In the genomic region with DNA sequence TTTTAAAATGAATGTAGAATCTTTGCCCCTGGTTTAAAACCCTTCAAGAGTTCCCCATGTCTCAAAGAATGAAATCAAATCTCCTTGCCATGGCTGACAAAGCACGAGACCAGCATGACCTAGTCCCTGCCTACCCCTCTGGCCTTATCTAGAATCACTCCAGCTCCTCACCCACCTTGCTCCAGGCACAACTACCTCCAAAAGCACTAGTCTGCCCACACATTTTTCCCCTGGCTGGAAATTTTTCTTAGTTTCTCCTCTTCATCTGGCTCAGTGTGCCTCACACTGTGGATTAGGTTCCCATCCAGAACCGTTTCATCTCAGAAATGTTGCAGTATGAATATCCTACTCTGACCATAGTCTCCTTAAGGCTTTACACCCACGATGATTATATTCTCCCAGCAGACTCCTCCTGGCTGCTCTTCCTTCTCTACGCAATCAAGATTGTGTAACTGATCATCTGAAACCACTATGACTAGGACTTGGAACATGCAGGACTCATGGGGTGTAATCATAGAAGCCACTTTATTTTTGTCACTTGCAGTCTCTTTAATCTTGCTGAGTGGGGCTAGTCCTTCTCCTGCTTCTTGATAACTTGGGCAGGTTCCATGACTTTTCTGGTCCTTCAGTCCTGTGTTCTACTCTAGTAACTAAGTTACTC, we compare ENCODE assay signal across 12 cellular contexts. TPM values are rescaled to one million over a fixed set of nuclear protein-coding genes. Genes with fewer than 3 reads are reported as not detected.
A peak's percentile ranks its signal among the peaks of the same experiment; 100 is the strongest.
DNase-seq lines count a peak whose midpoint lies in the region; ATAC-seq, FAIRE-seq and TF ChIP-seq lines count a peak whose summit lies in the region.
"Had no signal": no experiment of that assay in that cellular context is flagged by ENCODE, and none has a peak within 500 bp of the region (broad histone marks: within the 10 kb centered on the region; RNA-seq: fewer than 3 reads in every experiment).

No MANE protein-coding gene starts in this region.

- H3K27me3 Mint-ChIP-seq in astrocyte (ENCODE audit: low read depth, unreplicated experiment), result no peaks in the 10 kb centered on the region

- FAIRE-seq in astrocyte (lab: Jason Lieb, UNC) (no peak), HepG2 (lab: Jason Lieb, UNC) (no peak)

- DNase-seq in AG09309 (ENCODE audit: low read depth), result peak; percentile 81
- peak; percentile 81 for DNase-seq in M059J (ENCODE audit: low read depth)
- DNase-seq in astrocyte (ENCODE audit: low read depth), result peak; percentile 83
- DNase-seq in HepG2 (ENCODE audit: low spot score), result no peak
- no peak for DNase-seq in testis
- DNase-seq in stimulated activated CD4-positive, alpha-beta T cell treated with anti-CD3 and anti-CD28 coated beads, Interleukin-15, amount 100 ng/mL, for 24 hours, result no peak
- DNase-seq: activated CD4-positive, alpha-beta memory T cell treated with anti-CD3 and anti-CD28 coated beads for 36 hours; activated naive CD4-positive, alpha-beta T cell treated with anti-CD3 and anti-CD28 coated beads, Interleukin-2, amount 50 U/mL, for 16 hours; BE2C had no signal

- H3K4me3 ChIP-seq in AG09309 (ENCODE audit: control insufficient read depth, low read depth, low read length) (no peak overlapping the region), astrocyte (ENCODE audit: insufficient read depth, low read depth, low read length) (no peak overlapping the region), HepG2 (replicated peaks in 1 of 3; ENCODE audit: insufficient read depth in 1 of 3, low read depth in 2 of 3, low read length in 3 of 3) (no peak overlapping the region), testis (no peak overlapping the region)

- in situ Hi-C loops in HepG2 (cut with HindIII; ENCODE audit: extremely low pct_ligation_motif_present, low pct_unique_long_range_greater_than_20kb), result loop anchor here (10.0 kb wide), 1 partner anchor 330 kb away; no protein-coding TSS in a partner anchor

- H3K27me3 ChIP-seq in astrocyte (ENCODE audit: insufficient read depth, low read length) (peaks cover 4% of the 10 kb centered on the region), HepG2 (ENCODE audit: control insufficient read depth in 1 of 2, insufficient read depth in 2 of 2, low read length in 2 of 2) (no peaks in the 10 kb centered on the region), testis (no peaks in the 10 kb centered on the region)
- H3K27me3 ChIP-seq: BE2C had no signal

- no peaks in the 10 kb centered on the region for H3K9me3 ChIP-seq in astrocyte (ENCODE audit: insufficient read depth, low read depth, low read length)
- peaks cover 12% of the 10 kb centered on the region for H3K9me3 ChIP-seq in HepG2 (ENCODE audit: low read length)
- H3K9me3 ChIP-seq in testis, result no peaks in the 10 kb centered on the region

- ATAC-seq in HepG2 (no peak), GM18867 (IDR thresholded peaks at IDR 0.05; ENCODE audit: unreplicated experiment) (no peak), GM19463 (IDR thresholded peaks at IDR 0.05; ENCODE audit: unreplicated experiment) (no peak)
- ATAC-seq: stimulated activated effector memory CD8-positive, alpha-beta T cell treated with anti-CD3 and anti-CD28 coated beads, Interleukin-12 subunit alpha, Interleukin-12 subunit beta, amount 100 ng/mL, for 72 hours had no signal

- no peak for TF ChIP-seq EP300 in HepG2 (IDR thresholded peaks at IDR 0.05; ENCODE audit: low read depth in 2 of 2, low read length in 2 of 2)
- TF ChIP-seq EP300 in HepG2 (CRISPR knock-in tag; IDR thresholded peaks at IDR 0.05; ENCODE audit: borderline replicate concordance), result no peak

- BruUV-seq in HepG2 (replicated peaks; lab: Mats Ljungman, UMichigan), result no TSS peak

- WGBS in HepG2 (ENCODE audit: low lambda C conversion rate), result 60% methylated on average over 4 of the region's 4 CpGs
- 87 to 91% methylated on average over 4 of the region's 4 CpGs for WGBS in testis, 2 donors

- H3K4me1 ChIP-seq in astrocyte (ENCODE audit: insufficient read depth, low read length) (no peaks in the 10 kb centered on the region), HepG2 (ENCODE audit: insufficient read depth, low read length) (peaks cover 21% of the 10 kb centered on the region), testis (no peaks in the 10 kb centered on the region)

- TF ChIP-seq CTCF in AG09309 (IDR thresholded peaks at IDR 0.05; ENCODE audit: control insufficient read depth, insufficient read depth, low read depth, low read length, missing control alignments) (no peak), astrocyte (IDR thresholded peaks at IDR 0.05; ENCODE audit: insufficient read depth, low read depth, low read length) (no peak), HepG2 (CRISPR knock-in tag; IDR thresholded peaks at IDR 0.05) (no peak), testis (IDR thresholded peaks at IDR 0.05) (no peak)

- intact Hi-C loops in HepG2 (cut with micrococcal nuclease; ENCODE audit: unreplicated experiment) (no loop called here), testis (cut with DNase I; ENCODE audit: low total_unique reads) (no loop called here)

- H3K4me1 Mint-ChIP-seq in astrocyte (ENCODE audit: low read depth, unreplicated experiment), result no peaks in the 10 kb centered on the region
- H3K4me1 Mint-ChIP-seq: stimulated activated effector memory CD8-positive, alpha-beta T cell treated with anti-CD3 and anti-CD28 coated beads, Interleukin-12 subunit alpha, Interleukin-12 subunit beta, amount 100 ng/mL, for 72 hours had no signal

- no peak for TF ChIP-seq POLR2A in HepG2 (IDR thresholded peaks at IDR 0.05; ENCODE audit: insufficient read depth in 1 of 2, low read depth in 2 of 2, low read length in 2 of 2)
- TF ChIP-seq POLR2A in testis (IDR thresholded peaks at IDR 0.05), result no peak

- no peak overlapping the region for H2AFZ ChIP-seq in astrocyte (ENCODE audit: low read depth, low read length)
- H2AFZ ChIP-seq in HepG2 (ENCODE audit: low read length), result no peak overlapping the region

- H3K4me2 ChIP-seq in astrocyte (ENCODE audit: low read length) (no peak overlapping the region), HepG2 (ENCODE audit: low read depth, low read length) (no peak overlapping the region)

- CTCF ChIA-PET in HepG2 (lab: Yijun Ruan, JAX; ENCODE audit: low intra/inter-chr PET ratio, low total read pairs), result no interaction called here

- no peaks in the 10 kb centered on the region for H3K36me3 Mint-ChIP-seq in astrocyte (ENCODE audit: low read depth, unreplicated experiment)
- H3K36me3 Mint-ChIP-seq: stimulated activated effector memory CD8-positive, alpha-beta T cell treated with anti-CD3 and anti-CD28 coated beads, Interleukin-12 subunit alpha, Interleukin-12 subunit beta, amount 100 ng/mL, for 72 hours had no signal

- no peak for TF ChIP-seq RAD21 in HepG2 (CRISPR knock-in tag; IDR thresholded peaks at IDR 0.05)

- H4K20me1 ChIP-seq in astrocyte (ENCODE audit: insufficient read depth, low read length) (no peaks in the 10 kb centered on the region), HepG2 (ENCODE audit: insufficient read depth, low read length) (no peaks in the 10 kb centered on the region)

- peaks cover 8% of the 10 kb centered on the region for H3K9me3 Mint-ChIP-seq in astrocyte (ENCODE audit: unreplicated experiment)
- H3K9me3 Mint-ChIP-seq: stimulated activated effector memory CD8-positive, alpha-beta T cell treated with anti-CD3 and anti-CD28 coated beads, Interleukin-12 subunit alpha, Interleukin-12 subunit beta, amount 100 ng/mL, for 72 hours had no signal

- H3K79me2 ChIP-seq in astrocyte (ENCODE audit: insufficient read depth, low read length) (no peaks in the 10 kb centered on the region), HepG2 (ENCODE audit: insufficient read depth, low read length) (no peaks in the 10 kb centered on the region)

- H3K4me3 Mint-ChIP-seq in astrocyte (ENCODE audit: unreplicated experiment), result no peak overlapping the region
- H3K4me3 Mint-ChIP-seq: activated CD4-positive, alpha-beta memory T cell treated with anti-CD3 and anti-CD28 coated beads for 36 hours; stimulated activated effector memory CD8-positive, alpha-beta T cell treated with anti-CD3 and anti-CD28 coated beads, Interleukin-12 subunit alpha, Interleukin-12 subunit beta, amount 100 ng/mL, for 72 hours had no signal

- POLR2A ChIA-PET in HepG2 (lab: Yijun Ruan, JAX), result no interaction called here

- H3K9ac ChIP-seq in astrocyte (ENCODE audit: low read length) (no peak overlapping the region), HepG2 (ENCODE audit: insufficient read depth, low read depth, low read length) (no peak overlapping the region)

- H3K27ac Mint-ChIP-seq in astrocyte (ENCODE audit: unreplicated experiment), result no peak overlapping the region
- H3K27ac Mint-ChIP-seq: activated CD4-positive, alpha-beta memory T cell treated with anti-CD3 and anti-CD28 coated beads for 36 hours; stimulated activated effector memory CD8-positive, alpha-beta T cell treated with anti-CD3 and anti-CD28 coated beads, Interleukin-12 subunit alpha, Interleukin-12 subunit beta, amount 100 ng/mL, for 72 hours had no signal

- H3K27ac ChIP-seq in astrocyte (ENCODE audit: low read depth, low read length) (no peak overlapping the region), HepG2 (ENCODE audit: extremely low read length, insufficient read depth, low read length) (no peak overlapping the region), testis (no peak overlapping the region)

- H3K36me3 ChIP-seq in astrocyte (ENCODE audit: insufficient read depth, low read length) (no peaks in the 10 kb centered on the region), HepG2 (replicated peaks in 1 of 2; ENCODE audit: control insufficient read depth in 1 of 2, insufficient read depth in 2 of 2, low read length in 2 of 2) (no peaks in the 10 kb centered on the region), testis (ENCODE audit: low read depth, missing control alignments) (no peaks in the 10 kb centered on the region)
- H3K36me3 ChIP-seq: BE2C had no signal

RNA-seq across cellular contexts. Expression of gene MRS2, which starts 7.8 kb away (rescaled TPM):
- total RNA-seq in M059J (2014; rRNA removed; shearing (Covaris generic)), result 44.8 and 57.8 TPM in 2 replicates
- total RNA-seq in astrocyte (57.3 and 68.9 TPM in 2 replicates), HepG2 (2016; rRNA removed; fragmentation: Illumina TruSeq; extraction: Trizol) (83.8 and 90.2 TPM in 2 replicates), testis (10 to 100 TPM; 27.2 to 27.6 TPM)
- 24.9 and 25.3 TPM in 2 replicates for total RNA-seq in HepG2 (2016; cell fraction: cytosol; rRNA removed; fragmentation: Illumina TruSeq; extraction: Trizol; ENCODE audit: low read depth)
- 83.6 and 84.1 TPM in 2 replicates for total RNA-seq in HepG2 (2016; cell fraction: insoluble cytoplasmic fraction; rRNA removed; fragmentation: Illumina TruSeq; extraction: Trizol)
- 55.9 and 57.0 TPM in 2 replicates for total RNA-seq in HepG2 (2016; cell fraction: membrane; rRNA removed; fragmentation: Illumina TruSeq; extraction: Trizol)
- total RNA-seq in HepG2 (2016; cell fraction: nucleus; rRNA removed; fragmentation: Illumina TruSeq; extraction: Trizol), result 67.1 and 77.0 TPM in 2 replicates
- polyA plus RNA-seq in HepG2 (2011; rRNA removed) (22.0 and 31.1 TPM in 2 replicates), testis (ENCODE audit: insufficient read depth, low read depth, low replicate concordance) (16.6 TPM)
- polyA plus RNA-seq in HepG2 (2011; cell fraction: cytosol; rRNA removed), result 20.5 and 21.1 TPM in 2 replicates
- polyA plus RNA-seq in HepG2 (2011; cell fraction: nucleus; rRNA removed), result 31.6 and 35.0 TPM in 2 replicates
- 25.2 and 37.6 TPM in 2 replicates for polyA plus RNA-seq in HepG2 (2012)
- 12.3 and 19.0 TPM in 2 replicates for polyA plus RNA-seq in HepG2 (2016; cell fraction: cytosol; fragmentation: Illumina TruSeq; extraction: Trizol; ENCODE audit: low read depth)
- 74.2 and 76.1 TPM in 2 replicates for polyA plus RNA-seq in HepG2 (2016; cell fraction: insoluble cytoplasmic fraction; fragmentation: Illumina TruSeq; extraction: Trizol; ENCODE audit: low read depth)
- polyA plus RNA-seq in HepG2 (2016; cell fraction: membrane; fragmentation: Illumina TruSeq; extraction: Trizol; ENCODE audit: low read depth), result 32.7 and 42.2 TPM in 2 replicates
- polyA plus RNA-seq in HepG2 (2016; cell fraction: nucleus; fragmentation: Illumina TruSeq; extraction: Trizol; ENCODE audit: insufficient read depth, low read depth), result 92.0 and 106 TPM in 2 replicates
- polyA minus RNA-seq in HepG2 (2011; rRNA and poly(A)+ RNA removed; ENCODE audit: low replicate concordance), result 16.3 and 37.2 TPM in 2 replicates
- 29.2 and 31.6 TPM in 2 replicates for polyA minus RNA-seq in HepG2 (2011; cell fraction: cytosol; rRNA and poly(A)+ RNA removed)
- 41.7 and 50.5 TPM in 2 replicates for polyA minus RNA-seq in HepG2 (2011; cell fraction: nucleus; rRNA and poly(A)+ RNA removed)

RNA-seq across cellular contexts. Expression of gene DCDC2, which starts 37.0 kb away (rescaled TPM):
- total RNA-seq in M059J (2014; rRNA removed; shearing (Covaris generic)), result 0.10 and 0.20 TPM in 2 replicates
- total RNA-seq in astrocyte, result 3.2 and 4.5 TPM in 2 replicates
- 36.2 and 40.4 TPM in 2 replicates for total RNA-seq in HepG2 (2016; rRNA removed; fragmentation: Illumina TruSeq; extraction: Trizol)
- 23.4 and 24.8 TPM in 2 replicates for total RNA-seq in HepG2 (2016; cell fraction: cytosol; rRNA removed; fragmentation: Illumina TruSeq; extraction: Trizol; ENCODE audit: low read depth)
- 34.4 and 42.0 TPM in 2 replicates for total RNA-seq in HepG2 (2016; cell fraction: insoluble cytoplasmic fraction; rRNA removed; fragmentation: Illumina TruSeq; extraction: Trizol)
- 13.9 and 16.3 TPM in 2 replicates for total RNA-seq in HepG2 (2016; cell fraction: membrane; rRNA removed; fragmentation: Illumina TruSeq; extraction: Trizol)
- total RNA-seq in HepG2 (2016; cell fraction: nucleus; rRNA removed; fragmentation: Illumina TruSeq; extraction: Trizol), result 34.1 and 37.7 TPM in 2 replicates
- 6.5 and 9.0 TPM in 2 replicates for polyA plus RNA-seq in HepG2 (2011; rRNA removed)
- polyA plus RNA-seq in HepG2 (2011; cell fraction: cytosol; rRNA removed), result 4.7 and 6.5 TPM in 2 replicates
- polyA plus RNA-seq in HepG2 (2011; cell fraction: nucleus; rRNA removed), result 8.1 and 9.5 TPM in 2 replicates
- polyA plus RNA-seq in HepG2 (2012), result 17.9 and 50.5 TPM in 2 replicates
- 4.5 and 5.8 TPM in 2 replicates for polyA plus RNA-seq in HepG2 (2016; cell fraction: cytosol; fragmentation: Illumina TruSeq; extraction: Trizol; ENCODE audit: low read depth)
- 33.2 and 33.9 TPM in 2 replicates for polyA plus RNA-seq in HepG2 (2016; cell fraction: insoluble cytoplasmic fraction; fragmentation: Illumina TruSeq; extraction: Trizol; ENCODE audit: low read depth)
- 6.3 and 6.7 TPM in 2 replicates for polyA plus RNA-seq in HepG2 (2016; cell fraction: membrane; fragmentation: Illumina TruSeq; extraction: Trizol; ENCODE audit: low read depth)
- 25.2 and 32.0 TPM in 2 replicates for polyA plus RNA-seq in HepG2 (2016; cell fraction: nucleus; fragmentation: Illumina TruSeq; extraction: Trizol; ENCODE audit: insufficient read depth, low read depth)
- 0.05 and 14.8 TPM in 2 replicates for polyA minus RNA-seq in HepG2 (2011; rRNA and poly(A)+ RNA removed; ENCODE audit: low replicate concordance)
- 9.5 and 14.1 TPM in 2 replicates for polyA minus RNA-seq in HepG2 (2011; cell fraction: cytosol; rRNA and poly(A)+ RNA removed)
- 26.1 and 43.1 TPM in 2 replicates for polyA minus RNA-seq in HepG2 (2011; cell fraction: nucleus; rRNA and poly(A)+ RNA removed)
- 1 to 10 TPM; 2.4 to 3.0 TPM for total RNA-seq in testis
- polyA plus RNA-seq in testis (ENCODE audit: insufficient read depth, low read depth, low replicate concordance), result 11.1 TPM

Comparison
In these comparisons a context has a peak if more than half of its experiments do, and no peak if none do; other contexts are left out.
1. DNase-seq: peak in AG09309 (single experiment), M059J (single experiment) and astrocyte (single experiment); none in HepG2 (single experiment), testis (single experiment) and stimulated activated CD4-positive, alpha-beta T cell treated with anti-CD3 and anti-CD28 coated beads, Interleukin-15, amount 100 ng/mL, for 24 hours (single experiment).